Comparison of ENCODE assay signal across 8 cellular contexts in the genomic region with DNA sequence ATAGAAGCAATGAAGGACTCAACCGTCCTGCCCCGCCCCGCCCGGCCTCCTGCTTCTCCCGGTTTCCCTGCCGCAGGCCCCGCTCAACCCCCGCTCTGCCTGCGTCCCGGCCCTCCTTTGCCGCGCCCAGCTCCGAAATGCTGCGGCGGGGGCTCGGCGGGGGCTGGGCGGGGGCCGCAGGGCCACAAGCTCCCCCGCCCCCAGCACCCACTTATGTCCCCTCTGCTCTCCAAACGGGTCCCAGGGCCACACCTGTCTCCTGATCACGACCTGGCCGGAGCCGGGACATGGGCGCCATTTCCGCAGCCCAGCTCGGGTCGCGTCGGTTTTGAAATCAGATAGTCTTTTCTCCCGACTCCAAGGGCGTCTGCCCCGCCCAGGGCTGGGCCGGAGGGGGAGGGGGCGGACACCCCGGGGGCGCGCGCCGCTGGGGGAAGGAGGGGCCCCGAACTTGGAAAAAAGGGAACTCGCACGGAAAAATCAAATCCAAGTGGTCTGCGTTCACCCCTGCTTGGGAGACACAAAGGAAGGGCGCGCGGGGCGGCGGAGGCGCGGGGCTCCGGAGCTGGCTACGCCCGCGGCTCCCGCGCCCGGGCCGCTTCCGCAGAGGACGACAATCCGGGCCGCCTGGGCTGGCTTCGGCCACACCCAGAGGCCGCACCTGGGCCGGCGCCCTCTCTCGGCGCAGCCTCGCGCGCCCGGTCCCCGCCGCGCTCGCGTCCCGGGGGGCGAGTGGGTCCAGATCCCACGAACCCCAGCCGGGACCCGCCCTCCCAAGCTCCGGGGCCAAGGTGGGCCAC.
A peak's percentile ranks its signal among the peaks of the same experiment; 100 is the strongest.
DNase-seq lines count a peak whose midpoint lies in the region; ATAC-seq and TF ChIP-seq lines count a peak whose summit lies in the region.

No MANE protein-coding gene starts in this region.

- H3K4me3 ChIP-seq in Panc1 (ENCODE audit: low read depth in 2 of 2, low read length in 2 of 2) (peak overlapping the region; percentile 45 to 61), foreskin fibroblast (ENCODE audit: low read depth in 1 of 2, low read length in 2 of 2) (peak overlapping the region; percentile 65 to 67), neural progenitor cell (peak overlapping the region; percentile 83), testis (peak overlapping the region; percentile 72 to 84)

- peaks cover 10% of the 10 kb centered on the region for H3K4me1 ChIP-seq in Panc1 (ENCODE audit: control insufficient read depth, insufficient read depth, low read length)
- H3K4me1 ChIP-seq in neural progenitor cell, result peaks cover 13% of the 10 kb centered on the region
- H3K4me1 ChIP-seq in testis, result peaks cover 11% of the 10 kb centered on the region

- TF ChIP-seq POLR2A in testis (IDR thresholded peaks at IDR 0.05), result no peak

- in situ Hi-C loops in Panc1 (cut with HindIII; ENCODE audit: low pct_unique_long_range_greater_than_20kb, low sequenced_read_pairs), result no loop called here

- 0% methylated on average over 26 to 70 of the region's 84 CpGs for WGBS in testis, 2 donors

- H3K36me3 ChIP-seq in Panc1 (ENCODE audit: control insufficient read depth, insufficient read depth, low read length), result no peaks in the 10 kb centered on the region
- H3K36me3 ChIP-seq in neural progenitor cell, result no peaks in the 10 kb centered on the region
- H3K36me3 ChIP-seq in testis (ENCODE audit: low read depth, missing control alignments), result no peaks in the 10 kb centered on the region

- H3K9me3 ChIP-seq in Panc1 (ENCODE audit: control insufficient read depth, insufficient read depth, low read depth, low read length), result no peaks in the 10 kb centered on the region
- no peaks in the 10 kb centered on the region for H3K9me3 ChIP-seq in neural progenitor cell (ENCODE audit: low read depth)
- H3K9me3 ChIP-seq in testis, result no peaks in the 10 kb centered on the region

- H3F3A ChIP-seq in neural progenitor cell (ENCODE audit: low read depth), result peaks cover 25% of the 10 kb centered on the region

- ATAC-seq in GM18519 (IDR thresholded peaks at IDR 0.05; ENCODE audit: low FRiP score, unreplicated experiment), result peak; percentile 28
- peak; percentile 53 for ATAC-seq in HG03521 (IDR thresholded peaks at IDR 0.05; ENCODE audit: unreplicated experiment)
- ATAC-seq in Panc1, result peak; percentile 90

- peak overlapping the region; percentile 39 for H3K9ac ChIP-seq in neural progenitor cell

- CTCF ChIA-PET in Panc1 (lab: Charles Lee), result no interaction called here

- POLR2A ChIA-PET in Panc1 (lab: Charles Lee), result interaction anchor here (0.6 to 1.2 kb wide), 4 partner anchors 8 to 265 kb away, joined by 3 to 6 read pairs (median 4); no protein-coding TSS in a partner anchor

- H3K27me3 ChIP-seq in Panc1 (ENCODE audit: control insufficient read depth, insufficient read depth, low read length) (no peaks in the 10 kb centered on the region), neural progenitor cell (peaks cover 20% of the 10 kb centered on the region), testis (no peaks in the 10 kb centered on the region)

- H3K27ac ChIP-seq in Panc1 (ENCODE audit: low read length), result peak overlapping the region; percentile 85
- no peak overlapping the region for H3K27ac ChIP-seq in neural progenitor cell
- H3K27ac ChIP-seq in testis, result peak overlapping the region; percentile 97

- peaks cover 11% of the 10 kb centered on the region for H3K27me3 Mint-ChIP-seq in neural progenitor cell (ENCODE audit: insufficient read depth, low read depth)

- H3K4me3 Mint-ChIP-seq in neural progenitor cell, result peak overlapping the region; percentile 94

- peak overlapping the region; percentile 81 for H2AFZ ChIP-seq in neural progenitor cell (replicated peaks)

- peak overlapping the region; percentile 97 for H3K27ac Mint-ChIP-seq in neural progenitor cell

- H3K4me1 Mint-ChIP-seq in neural progenitor cell, result peaks cover 16% of the 10 kb centered on the region

- no peak; the same call in 1 of the 2 replicates for TF ChIP-seq CTCF in Panc1 (IDR thresholded peaks at IDR 0.05)
- no peak for TF ChIP-seq CTCF in foreskin fibroblast (IDR thresholded peaks at IDR 0.05; ENCODE audit: low read depth, low read length)
- no peak for TF ChIP-seq CTCF in neural progenitor cell (IDR thresholded peaks at IDR 0.05)
- TF ChIP-seq CTCF in testis (IDR thresholded peaks at IDR 0.05), result no peak

- H3K9me3 Mint-ChIP-seq in neural progenitor cell, result no peaks in the 10 kb centered on the region

- H3K79me2 ChIP-seq in neural progenitor cell (ENCODE audit: low read depth), result no peaks in the 10 kb centered on the region

- H3K4me2 ChIP-seq in neural progenitor cell, result peak overlapping the region; percentile 97

- H4K20me1 ChIP-seq in neural progenitor cell (ENCODE audit: low read depth), result no peaks in the 10 kb centered on the region

- no peaks in the 10 kb centered on the region for H3K36me3 Mint-ChIP-seq in neural progenitor cell

- peak; percentile 60 for DNase-seq in AG08395 (ENCODE audit: low spot score)
- DNase-seq in Panc1 (ENCODE audit: low read depth, low spot score), result no peak
- peak; percentile 30 for DNase-seq in activated T-helper 9 cell treated with anti-CD3 and anti-CD28 coated beads, Interleukin-2, amount 50 U/mL, for 16 hours (ENCODE audit: low read depth)
- DNase-seq in foreskin fibroblast, result peak; percentile 56 to 86
- DNase-seq in neural progenitor cell (ENCODE audit: low spot score), result peak; percentile 76
- peak; percentile 66 for DNase-seq in testis

- intact Hi-C loops in Panc1 (cut with micrococcal nuclease; ENCODE audit: unreplicated experiment) (no loop called here), testis (cut with DNase I; ENCODE audit: low total_unique reads) (loop anchor here (5.0 kb wide), 1 partner anchor 70 kb away; a partner anchor contains a TSS)

- TSS peak; percentile 87 for BruUV-seq in Panc1 (replicated peaks; lab: Mats Ljungman, UMichigan)

Comparison
In these comparisons a context has a peak if more than half of its experiments do, and no peak if none do; other contexts are left out.
1. ATAC-seq: peak in every context shown above with its lines; median percentile 90 in Panc1; 53 in HG03521; 28 in GM18519.